ENCODE assay signal across 28 cellular contexts in the genomic region with DNA sequence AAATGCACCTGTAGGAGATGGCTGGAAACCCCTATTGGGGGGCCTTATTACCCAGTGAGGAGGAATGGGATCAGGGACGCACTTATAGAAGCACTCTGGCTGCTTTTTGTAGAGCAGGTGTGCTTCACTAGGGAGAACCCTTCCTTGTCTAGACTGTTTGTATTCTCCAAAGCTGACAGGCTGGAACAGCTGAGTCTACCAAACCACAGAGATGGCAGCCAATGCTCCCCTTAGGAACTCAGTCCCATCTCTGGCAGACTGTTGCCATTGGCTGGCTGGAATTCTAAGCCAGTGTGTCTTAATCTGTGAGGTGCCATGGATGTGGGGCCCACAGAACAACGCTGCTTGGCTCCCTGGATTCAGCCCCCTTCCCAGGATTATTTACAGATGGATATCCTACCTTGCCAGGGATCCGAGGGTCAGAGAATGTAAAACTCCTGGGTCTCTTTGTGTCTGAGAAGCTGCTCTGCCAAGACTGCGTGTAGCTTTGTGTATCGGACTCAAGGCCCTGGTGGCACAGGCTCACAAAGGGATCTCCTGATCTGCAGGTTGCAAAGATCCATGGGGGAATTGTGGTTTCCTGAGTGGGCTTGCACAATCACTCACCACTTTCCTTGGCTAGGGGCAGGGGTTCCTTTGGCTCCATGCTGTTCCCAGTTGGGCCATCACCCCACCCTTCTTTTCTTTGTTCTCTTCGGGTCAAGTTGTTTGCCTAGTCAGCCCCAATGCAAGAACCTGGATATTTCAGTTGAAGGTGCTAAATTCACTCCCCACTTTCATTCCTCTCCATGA. TPM values are rescaled to one million over a fixed set of nuclear protein-coding genes. Genes with fewer than 3 reads are reported as not detected.
"Had no signal": no experiment of that assay in that cellular context is flagged by ENCODE, and none has a peak within 500 bp of the region (broad histone marks: within the 10 kb centered on the region; RNA-seq: fewer than 3 reads in every experiment).

No MANE protein-coding gene starts in this region.

- H3K27ac Mint-ChIP-seq: dendritic cell treated with granulocyte-macrophage colony-stimulating factor and Interleukin-4, amounts not matched to agents 40 ng/mL and 50 ng/mL, for 4 days; endodermal cell; memory B cell; naive thymus-derived CD4-positive, alpha-beta T cell; stimulated activated naive B cell treated with anti-CD40 and anti-IgM and Interleukin-4, amounts not matched to agents 10 μg/mL and 1 μg/mL and 100 μg/mL, for 72 hours had no signal

- H3K36me3 ChIP-seq: colonic mucosa, gastrocnemius medialis, ovary, tibial artery, upper lobe of left lung had no signal

- H3K4me3 ChIP-seq: colonic mucosa, gastrocnemius medialis, lung, ovary, psoas muscle, testis, tibial artery, upper lobe of left lung had no signal

- H3K4me1 Mint-ChIP-seq: endodermal cell; naive thymus-derived CD4-positive, alpha-beta T cell had no signal

- H3K9me3 Mint-ChIP-seq: dendritic cell treated with granulocyte-macrophage colony-stimulating factor and Interleukin-4, amounts not matched to agents 40 ng/mL and 50 ng/mL, for 4 days had no signal

- H3K27ac ChIP-seq: colonic mucosa, epithelial cell of prostate, gastrocnemius medialis, ovary, psoas muscle, testis, tibial artery, upper lobe of left lung had no signal

- H3K4me1 ChIP-seq: colonic mucosa, gastrocnemius medialis, psoas muscle, testis, tibial artery, upper lobe of left lung had no signal

- ATAC-seq: esophagus mucosa; gastrocnemius medialis; left lobe of liver; naive thymus-derived CD4-positive, alpha-beta T cell; psoas muscle; right cardiac atrium; stimulated activated naive B cell treated with anti-CD40 and anti-IgM and Interleukin-4, amounts not matched to agents 10 μg/mL and 1 μg/mL and 100 μg/mL, for 72 hours had no signal

- H3K27me3 ChIP-seq: colonic mucosa, ovary, testis, upper lobe of left lung had no signal

- H3K9me3 ChIP-seq: colonic mucosa, gastrocnemius medialis, ovary, psoas muscle, testis, upper lobe of left lung had no signal

- H3K4me3 Mint-ChIP-seq: dendritic cell treated with granulocyte-macrophage colony-stimulating factor and Interleukin-4, amounts not matched to agents 40 ng/mL and 50 ng/mL, for 4 days; endodermal cell; memory B cell; naive thymus-derived CD4-positive, alpha-beta T cell; stimulated activated naive B cell treated with anti-CD40 and anti-IgM and Interleukin-4, amounts not matched to agents 10 μg/mL and 1 μg/mL and 100 μg/mL, for 72 hours had no signal

- DNase-seq: colonic mucosa; effector CD8-positive, alpha-beta T cell; endodermal cell; foreskin fibroblast; gastrocnemius medialis; head of caudate nucleus; kidney; naive thymus-derived CD4-positive, alpha-beta T cell; occipital lobe; ovary; posterior cingulate gyrus; psoas muscle; right cardiac atrium; small intestine; stimulated activated CD4-positive, alpha-beta T cell treated with anti-CD3 and anti-CD28 coated beads, Interleukin-15, amount 100 ng/mL, for 24 hours; stimulated activated CD4-positive, alpha-beta T cell treated with anti-CD3 and anti-CD28 coated beads, Interleukin-2, amount 100 ng/mL, for 48 hours; stimulated activated naive B cell treated with anti-CD40 and anti-IgM and Interleukin-4, amounts not matched to agents 10 μg/mL and 1 μg/mL and 100 μg/mL, for 72 hours; substantia nigra; testis; tibial artery; upper lobe of left lung had no signal

RNA-seq across cellular contexts. Expression of gene C6orf52, which starts 26.1 kb away (rescaled TPM):
- total RNA-seq: mononuclear cell had no signal
